Comparison of ENCODE assay signal across 16 cellular contexts in genomic region chr17:77513045-77513444, GRCh38.
DNase-seq lines count a peak whose midpoint lies in the region; ATAC-seq, FAIRE-seq and TF ChIP-seq lines count a peak whose summit lies in the region.
"Had no signal": no experiment of that assay in that cellular context is flagged by ENCODE, and none has a peak within 500 bp of the region (broad histone marks: within the 10 kb centered on the region; RNA-seq: fewer than 3 reads in every experiment).

No MANE protein-coding gene starts in this region.

- 72% methylated on average over 3 of the region's 3 CpGs for WGBS in right cardiac atrium

- FAIRE-seq in D721Med (lab: Jason Lieb, UNC) = no peak
- FAIRE-seq: H1, HTR-8/SVneo had no signal

- peak; percentile 88 for ATAC-seq in Right ventricle myocardium superior (ENCODE audit: poor library complexity)
- no peak for ATAC-seq in foreskin keratinocyte
- peak; percentile 73 to 81 for ATAC-seq in right cardiac atrium
- no peak for ATAC-seq in stimulated activated effector memory CD8-positive, alpha-beta T cell treated with anti-CD3 and anti-CD28 coated beads, Interleukin-12 subunit alpha, Interleukin-12 subunit beta, amount 100 ng/mL, for 72 hours

- no peak overlapping the region for H3K27ac Mint-ChIP-seq in chondrocyte (ENCODE audit: unreplicated experiment)
- H3K27ac Mint-ChIP-seq in stimulated activated effector memory CD8-positive, alpha-beta T cell treated with anti-CD3 and anti-CD28 coated beads, Interleukin-12 subunit alpha, Interleukin-12 subunit beta, amount 100 ng/mL, for 72 hours = no peak overlapping the region
- H3K27ac Mint-ChIP-seq: B cell; CD4-positive, CD25-positive, alpha-beta regulatory T cell; H9; IgD-negative memory B cell had no signal

- TF ChIP-seq CTCF in chondrocyte (IDR thresholded peaks at IDR 0.05) (no peak), foreskin keratinocyte (conservative IDR thresholded peaks at IDR 0.05) (no peak), D721Med (IDR thresholded peaks at IDR 0.05; ENCODE audit: insufficient read depth, missing control alignments) (no peak)

- H3K27me3 ChIP-seq in foreskin keratinocyte = no peaks in the 10 kb centered on the region
- no peaks in the 10 kb centered on the region for H3K27me3 ChIP-seq in right cardiac atrium (ENCODE audit: control insufficient read depth, insufficient read depth)
- H3K27me3 ChIP-seq: BLaER1 treated with 17β-estradiol and CSF1 and Interleukin-3, amounts not matched to agents 10 nM and 100 nM had no signal

- DNase-seq in Right ventricle myocardium superior = no peak
- no peak for DNase-seq in cardiac septum (ENCODE audit: low spot score)
- peak; percentile 5 for DNase-seq in chondrocyte (ENCODE audit: low spot score)
- peak; percentile 35 to 75 for DNase-seq in foreskin keratinocyte
- DNase-seq in right cardiac atrium = no peak
- no peak for DNase-seq in stimulated activated effector memory CD8-positive, alpha-beta T cell treated with anti-CD3 and anti-CD28 coated beads, Interleukin-12 subunit alpha, Interleukin-12 subunit beta, amount 100 ng/mL, for 72 hours (ENCODE audit: low spot score in 2 of 2)
- no peak for DNase-seq in D721Med (ENCODE audit: insufficient read length, low spot score)
- DNase-seq: CD4-positive, CD25-positive, alpha-beta regulatory T cell; DMS79 treated with DMSO at 0.1 percent for 48 hours; GF-D8; H9 had no signal

- no peaks in the 10 kb centered on the region for H3K27me3 Mint-ChIP-seq in chondrocyte (ENCODE audit: low read depth)
- H3K27me3 Mint-ChIP-seq: B cell, IgD-negative memory B cell had no signal

- no peak overlapping the region for H3K4me3 Mint-ChIP-seq in chondrocyte (ENCODE audit: unreplicated experiment)
- H3K4me3 Mint-ChIP-seq in stimulated activated effector memory CD8-positive, alpha-beta T cell treated with anti-CD3 and anti-CD28 coated beads, Interleukin-12 subunit alpha, Interleukin-12 subunit beta, amount 100 ng/mL, for 72 hours = no peak overlapping the region
- H3K4me3 Mint-ChIP-seq: B cell; CD4-positive, CD25-positive, alpha-beta regulatory T cell; H9; IgD-negative memory B cell had no signal

- H3K4me1 Mint-ChIP-seq in chondrocyte (ENCODE audit: low read depth) = no peaks in the 10 kb centered on the region
- peaks cover 7% of the 10 kb centered on the region for H3K4me1 Mint-ChIP-seq in stimulated activated effector memory CD8-positive, alpha-beta T cell treated with anti-CD3 and anti-CD28 coated beads, Interleukin-12 subunit alpha, Interleukin-12 subunit beta, amount 100 ng/mL, for 72 hours
- H3K4me1 Mint-ChIP-seq: B cell, H9, IgD-negative memory B cell had no signal

- peaks cover 17% of the 10 kb centered on the region for H3K9me3 Mint-ChIP-seq in chondrocyte (ENCODE audit: low read depth)
- peaks cover 7% of the 10 kb centered on the region for H3K9me3 Mint-ChIP-seq in stimulated activated effector memory CD8-positive, alpha-beta T cell treated with anti-CD3 and anti-CD28 coated beads, Interleukin-12 subunit alpha, Interleukin-12 subunit beta, amount 100 ng/mL, for 72 hours

- H3K4me1 ChIP-seq in foreskin keratinocyte (peaks cover 15% of the 10 kb centered on the region), right cardiac atrium (ENCODE audit: control insufficient read depth, insufficient read depth, low read length) (no peaks in the 10 kb centered on the region)
- H3K4me1 ChIP-seq: BLaER1 treated with 17β-estradiol and CSF1 and Interleukin-3, amounts not matched to agents 10 nM and 100 nM had no signal

- no peaks in the 10 kb centered on the region for H3K9me3 ChIP-seq in right cardiac atrium (ENCODE audit: control insufficient read depth, low read length)

- intact Hi-C loops in Right ventricle myocardium superior (cut with DNase I) = no loop called here
- intact Hi-C loops in cardiac septum (cut with DNase I) = no loop called here
- intact Hi-C loops in right cardiac atrium (cut with DNase I) = no loop called here

- peaks cover 4% of the 10 kb centered on the region for H3K36me3 Mint-ChIP-seq in chondrocyte (ENCODE audit: low read depth)
- H3K36me3 Mint-ChIP-seq in stimulated activated effector memory CD8-positive, alpha-beta T cell treated with anti-CD3 and anti-CD28 coated beads, Interleukin-12 subunit alpha, Interleukin-12 subunit beta, amount 100 ng/mL, for 72 hours = no peaks in the 10 kb centered on the region
- H3K36me3 Mint-ChIP-seq: IgD-negative memory B cell had no signal

- H3K27ac ChIP-seq in foreskin keratinocyte (no peak overlapping the region), right cardiac atrium (ENCODE audit: low read length) (no peak overlapping the region)
- H3K27ac ChIP-seq: BLaER1 treated with 17β-estradiol and CSF1 and Interleukin-3, amounts not matched to agents 10 nM and 100 nM had no signal

- no peak overlapping the region for H3K4me3 ChIP-seq in right cardiac atrium (ENCODE audit: low read length)
- H3K4me3 ChIP-seq: BLaER1 treated with 17β-estradiol and CSF1 and Interleukin-3, amounts not matched to agents 10 nM and 100 nM had no signal

Comparison
In these comparisons a context has a peak if more than half of its experiments do, and no peak if none do; other contexts are left out.
1. ATAC-seq: peak in Right ventricle myocardium superior (single experiment) and right cardiac atrium (2 of 2); none in foreskin keratinocyte (single experiment) and stimulated activated effector memory CD8-positive, alpha-beta T cell treated with anti-CD3 and anti-CD28 coated beads, Interleukin-12 subunit alpha, Interleukin-12 subunit beta, amount 100 ng/mL, for 72 hours (single experiment).
2. DNase-seq: peak in chondrocyte (single experiment) and foreskin keratinocyte (2 of 2); none in Right ventricle myocardium superior (single experiment), cardiac septum (single experiment), right cardiac atrium (0 of 3), stimulated activated effector memory CD8-positive, alpha-beta T cell treated with anti-CD3 and anti-CD28 coated beads, Interleukin-12 subunit alpha, Interleukin-12 subunit beta, amount 100 ng/mL, for 72 hours (0 of 2) and D721Med (single experiment).